Comparison of ENCODE assay signal across 8 cellular contexts in genomic region chr2:20012282-20013060, GRCh38. TPM values are rescaled to one million over a fixed set of nuclear protein-coding genes. Genes with fewer than 3 reads are reported as not detected.
A peak's percentile ranks its signal among the peaks of the same experiment; 100 is the strongest.
DNase-seq lines count a peak whose midpoint lies in the region; ATAC-seq and TF ChIP-seq lines count a peak whose summit lies in the region.

MATN3 (minus strand) TSS chr2:20012668; CDS start chr2:20012631, 37 bp downstream.

- no peak within 1 kb of the TSS for H3K27ac ChIP-seq in osteoblast (ENCODE audit: low read depth, low read length)

- H3K79me2 ChIP-seq in osteoblast (ENCODE audit: insufficient read depth, low read length): no peaks in the 10 kb centered on the region

- H3K4me1 ChIP-seq in osteoblast (ENCODE audit: insufficient read depth, low read length): peaks cover 3% of the 10 kb centered on the region

- H3K9me3 ChIP-seq in osteoblast (ENCODE audit: low read depth, low read length): no peaks in the 10 kb centered on the region

- no peaks in the 10 kb centered on the region for H3K36me3 Mint-ChIP-seq in activated CD8-positive, alpha-beta T cell treated with anti-CD3 and anti-CD28 coated beads for 36 hours (ENCODE audit: low read depth)

- peak; percentile 4 for DNase-seq in stimulated activated CD4-positive, alpha-beta T cell treated with anti-CD3 and anti-CD28 coated beads, Interleukin-4, amount 100 ng/mL, for 1 hour
- DNase-seq in stimulated activated CD4-positive, alpha-beta T cell treated with anti-CD3 and anti-CD28 coated beads, Interleukin-12 subunit alpha, Interleukin-12 subunit beta, amount 100 ng/mL, for 4 hours: no peak
- DNase-seq in activated CD8-positive, alpha-beta T cell treated with anti-CD3 and anti-CD28 coated beads for 36 hours: peak; percentile 12
- DNase-seq in germinal center (ENCODE audit: low spot score): peak; percentile 10
- peak; percentile 92 for DNase-seq in osteoblast (ENCODE audit: insufficient read length, low spot score, missing footprints)
- DNase-seq in COLO829 (ENCODE audit: low spot score): no peak
- no peak for DNase-seq in cerebellum (ENCODE audit: low spot score)
- no peak for DNase-seq in UCSD-AML1 (lab: John Stamatoyannopoulos, UW; ENCODE audit: unreplicated experiment)

- H3K36me3 ChIP-seq in osteoblast (ENCODE audit: insufficient read depth, low read length): no peaks in the 10 kb centered on the region

- CTCF ChIA-PET in activated CD8-positive, alpha-beta T cell treated with anti-CD3 and anti-CD28 coated beads for 36 hours (lab: Charles Lee): interaction anchor here (0.7 to 4.1 kb wide), 4 partner anchors 23 to 87 kb away, joined by 3 to 38 read pairs (median 20); no protein-coding TSS in a partner anchor

- H3K4me1 Mint-ChIP-seq in activated CD8-positive, alpha-beta T cell treated with anti-CD3 and anti-CD28 coated beads for 36 hours (ENCODE audit: low read depth): peaks cover 8% of the 10 kb centered on the region

- TF ChIP-seq CTCF in activated CD8-positive, alpha-beta T cell treated with anti-CD3 and anti-CD28 coated beads for 36 hours (IDR thresholded peaks at IDR 0.05): no peak
- no peak for TF ChIP-seq CTCF in osteoblast (IDR thresholded peaks at IDR 0.05; ENCODE audit: extremely low read depth, low read depth, low read length)

- peaks cover 3% of the 10 kb centered on the region for H3K9me3 Mint-ChIP-seq in activated CD8-positive, alpha-beta T cell treated with anti-CD3 and anti-CD28 coated beads for 36 hours

- peak within 1 kb of the TSS; percentile 75 for H3K4me3 ChIP-seq in osteoblast (ENCODE audit: insufficient read depth, low read length)

- H2AFZ ChIP-seq in osteoblast (ENCODE audit: low read length): peak within 1 kb of the TSS; percentile 82

- H3K4me3 Mint-ChIP-seq in activated CD8-positive, alpha-beta T cell treated with anti-CD3 and anti-CD28 coated beads for 36 hours: peak within 1 kb of the TSS; percentile 50

- peak; percentile 72 for ATAC-seq in activated CD8-positive, alpha-beta T cell treated with anti-CD3 and anti-CD28 coated beads for 36 hours

- H3K27me3 ChIP-seq in osteoblast (ENCODE audit: insufficient read depth, low read length): peaks cover 27% of the 10 kb centered on the region

- H3K27me3 Mint-ChIP-seq in activated CD8-positive, alpha-beta T cell treated with anti-CD3 and anti-CD28 coated beads for 36 hours: peaks cover 43% of the 10 kb centered on the region

- H3K4me2 ChIP-seq in osteoblast (ENCODE audit: insufficient read depth, low read length): peak within 1 kb of the TSS; percentile 82

- intact Hi-C loops in activated CD8-positive, alpha-beta T cell treated with anti-CD3 and anti-CD28 coated beads for 36 hours (cut with micrococcal nuclease): no loop called here

- H3K27ac Mint-ChIP-seq in activated CD8-positive, alpha-beta T cell treated with anti-CD3 and anti-CD28 coated beads for 36 hours: no peak within 1 kb of the TSS

- H4K20me1 ChIP-seq in osteoblast (ENCODE audit: insufficient read depth, low read length): no peaks in the 10 kb centered on the region

- POLR2A ChIA-PET in activated CD8-positive, alpha-beta T cell treated with anti-CD3 and anti-CD28 coated beads for 36 hours (lab: Charles Lee): no interaction called here

RNA-seq across cellular contexts. Expression of gene MATN3, which starts in this region (rescaled TPM):
- not detected for total RNA-seq in activated CD8-positive, alpha-beta T cell treated with anti-CD3 and anti-CD28 coated beads for 36 hours
- total RNA-seq in osteoblast: 1.4 and 2.4 TPM in 2 replicates
- total RNA-seq in cerebellum: 3.1 TPM

Comparison
In these comparisons a context has a peak if more than half of its experiments do, and no peak if none do; other contexts are left out.
1. DNase-seq: peak in stimulated activated CD4-positive, alpha-beta T cell treated with anti-CD3 and anti-CD28 coated beads, Interleukin-4, amount 100 ng/mL, for 1 hour (single experiment), germinal center (single experiment) and osteoblast (single experiment); none in stimulated activated CD4-positive, alpha-beta T cell treated with anti-CD3 and anti-CD28 coated beads, Interleukin-12 subunit alpha, Interleukin-12 subunit beta, amount 100 ng/mL, for 4 hours (single experiment), COLO829 (single experiment), cerebellum (single experiment) and UCSD-AML1 (single experiment).
2. Peak in DNase-seq and ATAC-seq in activated CD8-positive, alpha-beta T cell treated with anti-CD3 and anti-CD28 coated beads for 36 hours; RNA of the gene not detected or under 1 TPM.